ENCODE assay signal across 23 cellular contexts in genomic region chr6:128152551-128152950, GRCh38.
DNase-seq lines count a peak whose midpoint lies in the region; ATAC-seq, FAIRE-seq and TF ChIP-seq lines count a peak whose summit lies in the region.
"Had no signal": no experiment of that assay in that cellular context is flagged by ENCODE, and none has a peak within 500 bp of the region (broad histone marks: within the 10 kb centered on the region; RNA-seq: fewer than 3 reads in every experiment).

No MANE protein-coding gene starts in this region.

- H3K27ac Mint-ChIP-seq in Calu3 (ENCODE audit: unreplicated experiment) = peak overlapping the region; percentile 69
- peak overlapping the region; percentile 59 for H3K27ac Mint-ChIP-seq in chondrocyte (ENCODE audit: unreplicated experiment)
- H3K27ac Mint-ChIP-seq: B cell; CD4-positive, CD25-positive, alpha-beta regulatory T cell; CD8-positive, alpha-beta T cell had no signal

- no peaks in the 10 kb centered on the region for H3K9me3 ChIP-seq in osteoblast (ENCODE audit: low read depth, low read length)
- H3K9me3 ChIP-seq in heart left ventricle = no peaks in the 10 kb centered on the region
- H3K9me3 ChIP-seq: BLaER1, Caco-2 had no signal

- H3K4me2 ChIP-seq in osteoblast (ENCODE audit: insufficient read depth, low read length) = no peak overlapping the region
- H3K4me2 ChIP-seq: BLaER1 had no signal

- H3K27me3 ChIP-seq in osteoblast (ENCODE audit: insufficient read depth, low read length) (no peaks in the 10 kb centered on the region), heart left ventricle (no peaks in the 10 kb centered on the region)
- H3K27me3 ChIP-seq: BLaER1 had no signal

- no peak overlapping the region for H3K4me3 ChIP-seq in osteoblast (ENCODE audit: insufficient read depth, low read length)
- H3K4me3 ChIP-seq in heart left ventricle = no peak overlapping the region
- H3K4me3 ChIP-seq: BLaER1, GM12878 had no signal

- 69 to 81% (median 78%) methylated on average over 4 of the region's 4 CpGs for WGBS in heart left ventricle, 4 donors

- no peak overlapping the region for H2AFZ ChIP-seq in osteoblast (ENCODE audit: low read length)

- FAIRE-seq in urothelium cell line (lab: Jason Lieb, UNC) = no peak
- FAIRE-seq: A204.1, D721Med, GM12878, H54 had no signal

- TF ChIP-seq CTCF in Calu3 (IDR thresholded peaks at IDR 0.05; ENCODE audit: unreplicated experiment) (no peak), chondrocyte (IDR thresholded peaks at IDR 0.05) (no peak), osteoblast (IDR thresholded peaks at IDR 0.05; ENCODE audit: extremely low read depth, low read depth, low read length) (no peak), heart left ventricle (IDR thresholded peaks at IDR 0.05) (no peak)

- DNase-seq in Calu3 (peak; percentile 44), chondrocyte (ENCODE audit: low spot score) (no peak), osteoblast (ENCODE audit: insufficient read length, low spot score, missing footprints) (peak; percentile 34), urothelium cell line (ENCODE audit: low spot score) (no peak), heart left ventricle (no peak), NCI-H82 treated with DMSO at 0.1 percent for 48 hours (lab: John Stamatoyannopoulos, UW; ENCODE audit: unreplicated experiment) (no peak)
- DNase-seq: Caco-2; CD4-positive, CD25-positive, alpha-beta regulatory T cell; CD8-positive, alpha-beta T cell; DMS 273 treated with DMSO at 0.1 percent for 48 hours; DMS79; EL; GDM1; GOT3; HCEC 1CT had no signal

- no peaks in the 10 kb centered on the region for H3K9me3 Mint-ChIP-seq in Calu3 (ENCODE audit: low read depth, unreplicated experiment)
- H3K9me3 Mint-ChIP-seq in chondrocyte (ENCODE audit: low read depth) = no peaks in the 10 kb centered on the region
- H3K9me3 Mint-ChIP-seq: CD8-positive, alpha-beta T cell had no signal

- peak overlapping the region; percentile 4 for H3K4me3 Mint-ChIP-seq in Calu3 (ENCODE audit: low read depth, unreplicated experiment)
- no peak overlapping the region for H3K4me3 Mint-ChIP-seq in chondrocyte (ENCODE audit: unreplicated experiment)
- H3K4me3 Mint-ChIP-seq: B cell; CD4-positive, CD25-positive, alpha-beta regulatory T cell; CD8-positive, alpha-beta T cell had no signal

- ATAC-seq in heart left ventricle = no peak
- ATAC-seq: CD8-positive, alpha-beta T cell; GM12878 had no signal

- CTCF ChIA-PET in Calu3 (lab: Charles Lee) = no interaction called here

- H3K4me1 ChIP-seq in osteoblast (ENCODE audit: insufficient read depth, low read length) = peaks cover 8% of the 10 kb centered on the region
- H3K4me1 ChIP-seq in heart left ventricle = no peaks in the 10 kb centered on the region
- H3K4me1 ChIP-seq: BLaER1, Caco-2 had no signal

- no peaks in the 10 kb centered on the region for H3K79me2 ChIP-seq in osteoblast (ENCODE audit: insufficient read depth, low read length)

- H4K20me1 ChIP-seq in osteoblast (ENCODE audit: insufficient read depth, low read length) = no peaks in the 10 kb centered on the region
- H4K20me1 ChIP-seq: BLaER1 had no signal

- H3K36me3 Mint-ChIP-seq in Calu3 (ENCODE audit: insufficient read depth, unreplicated experiment) (no peaks in the 10 kb centered on the region), chondrocyte (ENCODE audit: low read depth) (no peaks in the 10 kb centered on the region)
- H3K36me3 Mint-ChIP-seq: CD4-positive, CD25-positive, alpha-beta regulatory T cell; CD8-positive, alpha-beta T cell had no signal

- BruUV-seq in Calu3 (replicated peaks; lab: Mats Ljungman, UMichigan) = no TSS peak

- H3K27me3 Mint-ChIP-seq in Calu3 (ENCODE audit: unreplicated experiment) (no peaks in the 10 kb centered on the region), chondrocyte (ENCODE audit: low read depth) (no peaks in the 10 kb centered on the region)
- H3K27me3 Mint-ChIP-seq: B cell had no signal

- no peak for TF ChIP-seq POLR2A in heart left ventricle (IDR thresholded peaks at IDR 0.05)

- H3K4me1 Mint-ChIP-seq in Calu3 (ENCODE audit: low read depth, unreplicated experiment) (peaks cover 30% of the 10 kb centered on the region), chondrocyte (ENCODE audit: low read depth) (peaks cover 19% of the 10 kb centered on the region)
- H3K4me1 Mint-ChIP-seq: CD4-positive, CD25-positive, alpha-beta regulatory T cell had no signal

- intact Hi-C loops in Calu3 (cut with micrococcal nuclease; ENCODE audit: unreplicated experiment) (no loop called here), heart left ventricle (cut with DNase I) (no loop called here)

- H3K36me3 ChIP-seq in osteoblast (ENCODE audit: insufficient read depth, low read length) (no peaks in the 10 kb centered on the region), heart left ventricle (no peaks in the 10 kb centered on the region)
- H3K36me3 ChIP-seq: BLaER1 had no signal

- H3K27ac ChIP-seq in osteoblast (ENCODE audit: low read depth, low read length) = no peak overlapping the region
- no peak overlapping the region for H3K27ac ChIP-seq in heart left ventricle
- H3K27ac ChIP-seq: 22Rv1, BLaER1, C4-2B had no signal

Comparison
In these comparisons a context has a peak if more than half of its experiments do, and no peak if none do; other contexts are left out.
1. DNase-seq: peak in Calu3 (single experiment) and osteoblast (single experiment); none in chondrocyte (single experiment), urothelium cell line (single experiment), heart left ventricle (0 of 5) and NCI-H82 treated with DMSO at 0.1 percent for 48 hours (single experiment).